18 cellular contexts compared by ENCODE assay signal in genomic region chr4:27123769-27124124, GRCh38.
"Had no signal": no experiment of that assay in that cellular context is flagged by ENCODE, and none has a peak within 500 bp of the region (broad histone marks: within the 10 kb centered on the region; RNA-seq: fewer than 3 reads in every experiment).

No MANE protein-coding gene starts in this region.

- H3K27ac Mint-ChIP-seq: activated B cell treated with CpG ODN at 0.5 μM for 24 hours; activated CD4-positive, alpha-beta memory T cell treated with anti-CD3 and anti-CD28 coated beads for 36 hours; activated CD8-positive, alpha-beta memory T cell treated with anti-CD3 and anti-CD28 coated beads, Interleukin-2, amount 10 ng/mL, durations not matched to agents 7 days and 5 days; activated naive CD8-positive, alpha-beta T cell treated with anti-CD3 and anti-CD28 coated beads for 36 hours; activated T-helper 17 cell treated with anti-CD3 and anti-CD28 coated beads, Interleukin-2, amount 50 U/mL, for 72 hours; dendritic cell treated with granulocyte-macrophage colony-stimulating factor and Interleukin-4, amounts not matched to agents 40 ng/mL and 50 ng/mL, for 4 days; effector memory CD8-positive, alpha-beta T cell; T-cell had no signal

- H3K4me1 ChIP-seq: psoas muscle, thyroid gland had no signal

- DNase-seq: activated B cell treated with CpG ODN at 0.5 μM for 24 hours; activated CD4-positive, alpha-beta memory T cell treated with anti-CD3 and anti-CD28 coated beads for 36 hours; activated CD4-positive, alpha-beta T cell treated with anti-CD3 and anti-CD28 coated beads for 4 hours; activated CD8-positive, alpha-beta memory T cell treated with anti-CD3 and anti-CD28 coated beads, Interleukin-2, amount 10 ng/mL, durations not matched to agents 7 days and 5 days; activated naive CD4-positive, alpha-beta T cell; activated naive CD8-positive, alpha-beta T cell treated with anti-CD3 and anti-CD28 coated beads for 36 hours; aorta; cerebellar nuclear complex; effector memory CD8-positive, alpha-beta T cell; ovary; psoas muscle; right cardiac atrium; stimulated activated CD4-positive, alpha-beta T cell treated with anti-CD3 and anti-CD28 coated beads, Interleukin-2, amount 100 ng/mL, for 24 hours; stimulated activated naive CD4-positive, alpha-beta T cell treated with Interleukin-2 at 50 U/mL for 16 hours; T-cell; thyroid gland had no signal

- H3K36me3 ChIP-seq: ovary, thyroid gland had no signal

- H3K9me3 Mint-ChIP-seq: activated B cell treated with CpG ODN at 0.5 μM for 24 hours; activated CD4-positive, alpha-beta memory T cell treated with anti-CD3 and anti-CD28 coated beads for 36 hours; activated naive CD8-positive, alpha-beta T cell treated with anti-CD3 and anti-CD28 coated beads for 36 hours; activated T-helper 17 cell treated with anti-CD3 and anti-CD28 coated beads, Interleukin-2, amount 50 U/mL, for 72 hours; dendritic cell treated with granulocyte-macrophage colony-stimulating factor and Interleukin-4, amounts not matched to agents 40 ng/mL and 50 ng/mL, for 4 days; effector memory CD8-positive, alpha-beta T cell had no signal

- H3K27ac ChIP-seq: ovary, psoas muscle, thyroid gland had no signal

- H3K9me3 ChIP-seq: ovary, psoas muscle, thyroid gland had no signal

- ATAC-seq: activated CD8-positive, alpha-beta memory T cell treated with anti-CD3 and anti-CD28 coated beads, Interleukin-2, amount 10 ng/mL, durations not matched to agents 7 days and 5 days; activated T-helper 17 cell treated with anti-CD3 and anti-CD28 coated beads, Interleukin-2, amount 50 U/mL, for 72 hours; effector memory CD8-positive, alpha-beta T cell; psoas muscle; right cardiac atrium; T-cell had no signal

- H3K27me3 Mint-ChIP-seq: activated CD8-positive, alpha-beta memory T cell treated with anti-CD3 and anti-CD28 coated beads, Interleukin-2, amount 10 ng/mL, durations not matched to agents 7 days and 5 days had no signal

- H3K4me1 Mint-ChIP-seq: activated B cell treated with CpG ODN at 0.5 μM for 24 hours; activated CD8-positive, alpha-beta memory T cell treated with anti-CD3 and anti-CD28 coated beads, Interleukin-2, amount 10 ng/mL, durations not matched to agents 7 days and 5 days; activated naive CD8-positive, alpha-beta T cell treated with anti-CD3 and anti-CD28 coated beads for 36 hours; activated T-helper 17 cell treated with anti-CD3 and anti-CD28 coated beads, Interleukin-2, amount 50 U/mL, for 72 hours; T-cell had no signal

- H3K4me3 Mint-ChIP-seq: activated B cell treated with CpG ODN at 0.5 μM for 24 hours; activated CD4-positive, alpha-beta memory T cell treated with anti-CD3 and anti-CD28 coated beads for 36 hours; activated CD8-positive, alpha-beta memory T cell treated with anti-CD3 and anti-CD28 coated beads, Interleukin-2, amount 10 ng/mL, durations not matched to agents 7 days and 5 days; activated naive CD8-positive, alpha-beta T cell treated with anti-CD3 and anti-CD28 coated beads for 36 hours; activated T-helper 17 cell treated with anti-CD3 and anti-CD28 coated beads, Interleukin-2, amount 50 U/mL, for 72 hours; dendritic cell treated with granulocyte-macrophage colony-stimulating factor and Interleukin-4, amounts not matched to agents 40 ng/mL and 50 ng/mL, for 4 days; effector memory CD8-positive, alpha-beta T cell; T-cell had no signal

- H3K36me3 Mint-ChIP-seq: activated CD4-positive, alpha-beta memory T cell treated with anti-CD3 and anti-CD28 coated beads for 36 hours; activated CD8-positive, alpha-beta memory T cell treated with anti-CD3 and anti-CD28 coated beads, Interleukin-2, amount 10 ng/mL, durations not matched to agents 7 days and 5 days; activated naive CD8-positive, alpha-beta T cell treated with anti-CD3 and anti-CD28 coated beads for 36 hours; T-cell had no signal

- H3K4me3 ChIP-seq: ovary, psoas muscle, thyroid gland had no signal

- H3K27me3 ChIP-seq: ovary, thyroid gland had no signal
